1 cellular context compared by ENCODE assay signal in the genomic region with DNA sequence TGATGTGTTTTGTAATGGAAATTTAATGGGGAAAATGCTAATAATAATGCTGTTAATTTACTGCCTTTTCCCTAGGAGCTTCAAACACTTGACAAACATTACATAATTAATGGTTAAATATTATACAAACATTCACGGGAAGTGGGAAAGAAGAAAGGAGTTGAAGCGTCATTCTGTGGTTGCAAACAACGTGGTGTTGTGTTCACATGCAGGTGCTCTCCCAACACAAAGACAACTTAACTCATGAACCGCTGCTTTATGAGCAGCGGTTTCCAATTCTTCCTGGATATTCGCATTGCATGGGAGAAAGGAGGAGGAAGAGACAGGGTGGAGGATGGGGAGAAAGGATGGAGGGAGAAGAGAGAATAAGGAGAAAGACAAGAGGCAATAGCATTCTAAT.
TF ChIP-seq lines count a peak whose summit lies in the region.

No MANE protein-coding gene starts in this region.

TF ChIP-seq in GM23338, 12 proteins besides CTCF, POLR2A, EP300 and RAD21 (continued from another document):
- TF ChIP-seq, protein P1, sequence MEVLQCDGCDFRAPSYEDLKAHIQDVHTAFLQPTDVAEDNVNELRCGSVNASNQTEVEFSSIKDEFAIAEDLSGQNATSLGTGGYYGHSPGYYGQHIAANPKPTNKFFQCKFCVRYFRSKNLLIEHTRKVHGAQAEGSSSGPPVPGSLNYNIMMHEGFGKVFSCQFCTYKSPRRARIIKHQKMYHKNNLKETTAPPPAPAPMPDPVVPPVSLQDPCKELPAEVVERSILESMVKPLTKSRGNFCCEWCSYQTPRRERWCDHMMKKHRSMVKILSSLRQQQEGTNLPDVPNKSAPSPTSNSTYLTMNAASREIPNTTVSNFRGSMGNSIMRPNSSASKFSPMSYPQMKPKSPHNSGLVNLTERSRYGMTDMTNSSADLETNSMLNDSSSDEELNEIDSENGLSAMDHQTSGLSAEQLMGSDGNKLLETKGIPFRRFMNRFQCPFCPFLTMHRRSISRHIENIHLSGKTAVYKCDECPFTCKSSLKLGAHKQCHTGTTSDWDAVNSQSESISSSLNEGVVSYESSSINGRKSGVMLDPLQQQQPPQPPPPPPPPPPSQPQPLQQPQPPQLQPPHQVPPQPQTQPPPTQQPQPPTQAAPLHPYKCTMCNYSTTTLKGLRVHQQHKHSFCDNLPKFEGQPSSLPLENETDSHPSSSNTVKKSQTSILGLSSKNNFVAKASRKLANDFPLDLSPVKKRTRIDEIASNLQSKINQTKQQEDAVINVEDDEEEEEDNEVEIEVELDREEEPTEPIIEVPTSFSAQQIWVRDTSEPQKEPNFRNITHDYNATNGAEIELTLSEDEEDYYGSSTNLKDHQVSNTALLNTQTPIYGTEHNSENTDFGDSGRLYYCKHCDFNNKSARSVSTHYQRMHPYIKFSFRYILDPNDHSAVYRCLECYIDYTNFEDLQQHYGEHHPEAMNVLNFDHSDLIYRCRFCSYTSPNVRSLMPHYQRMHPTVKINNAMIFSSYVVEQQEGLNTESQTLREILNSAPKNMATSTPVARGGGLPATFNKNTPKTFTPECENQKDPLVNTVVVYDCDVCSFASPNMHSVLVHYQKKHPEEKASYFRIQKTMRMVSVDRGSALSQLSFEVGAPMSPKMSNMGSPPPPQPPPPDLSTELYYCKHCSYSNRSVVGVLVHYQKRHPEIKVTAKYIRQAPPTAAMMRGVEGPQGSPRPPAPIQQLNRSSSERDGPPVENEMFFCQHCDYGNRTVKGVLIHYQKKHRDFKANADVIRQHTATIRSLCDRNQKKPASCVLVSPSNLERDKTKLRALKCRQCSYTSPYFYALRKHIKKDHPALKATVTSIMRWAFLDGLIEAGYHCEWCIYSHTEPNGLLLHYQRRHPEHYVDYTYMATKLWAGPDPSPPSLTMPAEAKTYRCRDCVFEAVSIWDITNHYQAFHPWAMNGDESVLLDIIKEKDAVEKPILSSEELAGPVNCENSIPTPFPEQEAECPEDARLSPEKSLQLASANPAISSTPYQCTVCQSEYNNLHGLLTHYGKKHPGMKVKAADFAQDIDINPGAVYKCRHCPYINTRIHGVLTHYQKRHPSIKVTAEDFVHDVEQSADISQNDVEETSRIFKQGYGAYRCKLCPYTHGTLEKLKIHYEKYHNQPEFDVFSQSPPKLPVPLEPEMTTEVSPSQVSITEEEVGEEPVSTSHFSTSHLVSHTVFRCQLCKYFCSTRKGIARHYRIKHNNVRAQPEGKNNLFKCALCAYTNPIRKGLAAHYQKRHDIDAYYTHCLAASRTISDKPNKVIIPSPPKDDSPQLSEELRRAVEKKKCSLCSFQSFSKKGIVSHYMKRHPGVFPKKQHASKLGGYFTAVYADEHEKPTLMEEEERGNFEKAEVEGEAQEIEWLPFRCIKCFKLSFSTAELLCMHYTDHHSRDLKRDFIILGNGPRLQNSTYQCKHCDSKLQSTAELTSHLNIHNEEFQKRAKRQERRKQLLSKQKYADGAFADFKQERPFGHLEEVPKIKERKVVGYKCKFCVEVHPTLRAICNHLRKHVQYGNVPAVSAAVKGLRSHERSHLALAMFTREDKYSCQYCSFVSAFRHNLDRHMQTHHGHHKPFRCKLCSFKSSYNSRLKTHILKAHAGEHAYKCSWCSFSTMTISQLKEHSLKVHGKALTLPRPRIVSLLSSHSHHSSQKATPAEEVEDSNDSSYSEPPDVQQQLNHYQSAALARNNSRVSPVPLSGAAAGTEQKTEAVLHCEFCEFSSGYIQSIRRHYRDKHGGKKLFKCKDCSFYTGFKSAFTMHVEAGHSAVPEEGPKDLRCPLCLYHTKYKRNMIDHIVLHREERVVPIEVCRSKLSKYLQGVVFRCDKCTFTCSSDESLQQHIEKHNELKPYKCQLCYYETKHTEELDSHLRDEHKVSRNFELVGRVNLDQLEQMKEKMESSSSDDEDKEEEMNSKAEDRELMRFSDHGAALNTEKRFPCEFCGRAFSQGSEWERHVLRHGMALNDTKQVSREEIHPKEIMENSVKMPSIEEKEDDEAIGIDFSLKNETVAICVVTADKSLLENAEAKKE (CRISPR knock-in tag; IDR thresholded peaks at IDR 0.05) = no peak
- TF ChIP-seq, protein P2, sequence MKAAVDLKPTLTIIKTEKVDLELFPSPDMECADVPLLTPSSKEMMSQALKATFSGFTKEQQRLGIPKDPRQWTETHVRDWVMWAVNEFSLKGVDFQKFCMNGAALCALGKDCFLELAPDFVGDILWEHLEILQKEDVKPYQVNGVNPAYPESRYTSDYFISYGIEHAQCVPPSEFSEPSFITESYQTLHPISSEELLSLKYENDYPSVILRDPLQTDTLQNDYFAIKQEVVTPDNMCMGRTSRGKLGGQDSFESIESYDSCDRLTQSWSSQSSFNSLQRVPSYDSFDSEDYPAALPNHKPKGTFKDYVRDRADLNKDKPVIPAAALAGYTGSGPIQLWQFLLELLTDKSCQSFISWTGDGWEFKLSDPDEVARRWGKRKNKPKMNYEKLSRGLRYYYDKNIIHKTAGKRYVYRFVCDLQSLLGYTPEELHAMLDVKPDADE (IDR thresholded peaks at IDR 0.05) = no peak
- TF ChIP-seq NANOG (IDR thresholded peaks at IDR 0.05; ENCODE audit: borderline replicate concordance) = no peak
- TF ChIP-seq STAT1 (IDR thresholded peaks at IDR 0.05; ENCODE audit: unreplicated experiment) = no peak
